Comparison of ENCODE assay signal across 23 cellular contexts in genomic region chr1:203283597-203283996, GRCh38. TPM values are rescaled to one million over a fixed set of nuclear protein-coding genes. Genes with fewer than 3 reads are reported as not detected.
DNase-seq lines count a peak whose midpoint lies in the region; ATAC-seq and TF ChIP-seq lines count a peak whose summit lies in the region.
"Had no signal": no experiment of that assay in that cellular context is flagged by ENCODE, and none has a peak within 500 bp of the region (broad histone marks: within the 10 kb centered on the region; RNA-seq: fewer than 3 reads in every experiment).

No MANE protein-coding gene starts in this region.

- H2AFZ ChIP-seq in Karpas-422 (ENCODE audit: low read length) = no peak overlapping the region
- H2AFZ ChIP-seq in GM23338 = no peak overlapping the region

- peaks cover 82% of the 10 kb centered on the region for H3K4me1 ChIP-seq in Karpas-422 (ENCODE audit: low read length)
- H3K4me1 ChIP-seq in mucosa of stomach (ENCODE audit: control insufficient read depth, insufficient read depth, low read length) = peaks cover 60% of the 10 kb centered on the region
- peaks cover 22% of the 10 kb centered on the region for H3K4me1 ChIP-seq in GM23338 (ENCODE audit: insufficient read depth)

- no peaks in the 10 kb centered on the region for H3K36me3 Mint-ChIP-seq in stimulated activated memory B cell treated with anti-CD40 and anti-IgM and Interleukin-4, amounts not matched to agents 10 μg/mL and 1 μg/mL and 100 μg/mL, for 72 hours
- no peaks in the 10 kb centered on the region for H3K36me3 Mint-ChIP-seq in GM23338 (ENCODE audit: low read depth)
- H3K36me3 Mint-ChIP-seq: type B pancreatic cell had no signal

- H3K36me3 ChIP-seq in Karpas-422 (ENCODE audit: insufficient read depth, low read length) = no peaks in the 10 kb centered on the region
- H3K36me3 ChIP-seq in WERI-Rb-1 = no peaks in the 10 kb centered on the region
- no peaks in the 10 kb centered on the region for H3K36me3 ChIP-seq in mucosa of stomach (ENCODE audit: control insufficient read depth, insufficient read depth, low read length)
- no peaks in the 10 kb centered on the region for H3K36me3 ChIP-seq in GM23338 (ENCODE audit: insufficient read depth)
- H3K36me3 ChIP-seq: heart left ventricle had no signal

- no peaks in the 10 kb centered on the region for H4K20me1 ChIP-seq in Karpas-422 (ENCODE audit: insufficient read depth, low read depth, low read length)
- H4K20me1 ChIP-seq in GM23338 (replicated peaks; ENCODE audit: insufficient read depth) = no peaks in the 10 kb centered on the region

- H3K4me2 ChIP-seq in Karpas-422 (ENCODE audit: low read depth, low read length, poor library complexity, severe bottlenecking) (peak overlapping the region; percentile 65), GM23338 (no peak overlapping the region)

- TF ChIP-seq CTCF in WERI-Rb-1 (IDR thresholded peaks at IDR 0.05; ENCODE audit: low read depth, low read length) (no peak), GM23338 (conservative IDR thresholded peaks at IDR 0.05; ENCODE audit: low read depth in 2 of 2) (no peak)

- H3K27me3 Mint-ChIP-seq in stimulated activated memory B cell treated with anti-CD40 and anti-IgM and Interleukin-4, amounts not matched to agents 10 μg/mL and 1 μg/mL and 100 μg/mL, for 72 hours = no peaks in the 10 kb centered on the region
- H3K27me3 Mint-ChIP-seq in GM23338 (ENCODE audit: insufficient read depth, low read depth, poor library complexity) = peaks cover 17% of the 10 kb centered on the region
- H3K27me3 Mint-ChIP-seq: activated T-cell treated with anti-CD3 and anti-CD28 coated beads, Interleukin-2, amount 50 U/mL, for 24 hours; effector memory CD8-positive, alpha-beta T cell; type B pancreatic cell had no signal

- H3K27me3 ChIP-seq in Karpas-422 (ENCODE audit: low read length) (no peaks in the 10 kb centered on the region), WERI-Rb-1 (ENCODE audit: insufficient read depth, low read depth, severe bottlenecking) (no peaks in the 10 kb centered on the region), mucosa of stomach (ENCODE audit: control insufficient read depth, insufficient read depth, low read length) (no peaks in the 10 kb centered on the region), GM23338 (ENCODE audit: insufficient read depth) (peaks cover 15% of the 10 kb centered on the region)
- H3K27me3 ChIP-seq: heart left ventricle had no signal

- no peak for DNase-seq in Karpas-422
- DNase-seq in WERI-Rb-1 = peak; percentile 10
- no peak for DNase-seq in SHP77 treated with DMSO at 0.1 percent for 48 hours (lab: John Stamatoyannopoulos, UW)
- no peak for DNase-seq in GM23338 (ENCODE audit: low spot score)
- DNase-seq: activated CD4-positive, alpha-beta T cell treated with anti-CD3 and anti-CD28 coated beads for 4 hours; activated gamma-delta T cell; activated T-cell treated with anti-CD3 and anti-CD28 coated beads, Interleukin-2, amount 50 U/mL, for 24 hours; effector memory CD8-positive, alpha-beta T cell; erythroblast; KG1; NCI-H1417 treated with DMSO at 0.1 percent for 48 hours; NCI-H446; NCI-H774 had no signal

- H3K79me2 ChIP-seq in Karpas-422 (ENCODE audit: low read length) (no peaks in the 10 kb centered on the region), GM23338 (replicated peaks; ENCODE audit: insufficient read depth) (no peaks in the 10 kb centered on the region)

- no peaks in the 10 kb centered on the region for H3K9me2 ChIP-seq in Karpas-422 (replicated peaks; ENCODE audit: insufficient read depth, low read length)
- no peaks in the 10 kb centered on the region for H3K9me2 ChIP-seq in GM23338 (ENCODE audit: insufficient read depth)

- no peaks in the 10 kb centered on the region for H3K9me3 ChIP-seq in Karpas-422 (ENCODE audit: low read length)
- no peaks in the 10 kb centered on the region for H3K9me3 ChIP-seq in WERI-Rb-1 (ENCODE audit: severe bottlenecking)
- no peaks in the 10 kb centered on the region for H3K9me3 ChIP-seq in mucosa of stomach (ENCODE audit: control insufficient read depth, low read length)
- H3K9me3 ChIP-seq: heart left ventricle had no signal

- H3F3A ChIP-seq in GM23338 (replicated peaks; ENCODE audit: low read depth) = no peaks in the 10 kb centered on the region

- peaks cover 78% of the 10 kb centered on the region for H3K4me1 Mint-ChIP-seq in stimulated activated memory B cell treated with anti-CD40 and anti-IgM and Interleukin-4, amounts not matched to agents 10 μg/mL and 1 μg/mL and 100 μg/mL, for 72 hours
- H3K4me1 Mint-ChIP-seq in GM23338 = peaks cover 34% of the 10 kb centered on the region

- peak overlapping the region; percentile 100 for H3K27ac ChIP-seq in Karpas-422 (ENCODE audit: low read length)
- H3K27ac ChIP-seq in WERI-Rb-1 = peak overlapping the region; percentile 84
- no peak overlapping the region for H3K27ac ChIP-seq in GM23338 (ENCODE audit: low read depth)

- H3K4me3 Mint-ChIP-seq in stimulated activated memory B cell treated with anti-CD40 and anti-IgM and Interleukin-4, amounts not matched to agents 10 μg/mL and 1 μg/mL and 100 μg/mL, for 72 hours = no peak overlapping the region
- no peak overlapping the region for H3K4me3 Mint-ChIP-seq in GM23338
- H3K4me3 Mint-ChIP-seq: activated T-cell treated with anti-CD3 and anti-CD28 coated beads, Interleukin-2, amount 50 U/mL, for 24 hours; effector memory CD8-positive, alpha-beta T cell had no signal

- H3K9ac ChIP-seq in Karpas-422 (ENCODE audit: low read length) = peak overlapping the region; percentile 69; the same call in 1 of the 2 replicates
- H3K9ac ChIP-seq in mucosa of stomach (ENCODE audit: low read length) = peak overlapping the region; percentile 11

- ATAC-seq in stimulated activated memory B cell treated with anti-CD40 and anti-IgM and Interleukin-4, amounts not matched to agents 10 μg/mL and 1 μg/mL and 100 μg/mL, for 72 hours = no peak
- ATAC-seq in HG02610 (IDR thresholded peaks at IDR 0.05; ENCODE audit: unreplicated experiment) (no peak), GM23338 (no peak)
- ATAC-seq: effector memory CD8-positive, alpha-beta T cell; HCT116; heart left ventricle; SK-N-SH treated with all-trans-retinoic acid at 6 μM for 48 hours had no signal

- H3K4me3 ChIP-seq in Karpas-422 (ENCODE audit: low read length) (peak overlapping the region; percentile 42; the same call in 1 of the 2 replicates), WERI-Rb-1 (ENCODE audit: low read depth, low read length) (no peak overlapping the region), mucosa of stomach (ENCODE audit: low read length) (no peak overlapping the region), GM23338 (no peak overlapping the region)
- H3K4me3 ChIP-seq: heart left ventricle, skin epidermis had no signal

- H3K9me3 Mint-ChIP-seq in stimulated activated memory B cell treated with anti-CD40 and anti-IgM and Interleukin-4, amounts not matched to agents 10 μg/mL and 1 μg/mL and 100 μg/mL, for 72 hours = peaks cover 4% of the 10 kb centered on the region
- H3K9me3 Mint-ChIP-seq in GM23338 = no peaks in the 10 kb centered on the region
- H3K9me3 Mint-ChIP-seq: activated T-cell treated with anti-CD3 and anti-CD28 coated beads, Interleukin-2, amount 50 U/mL, for 24 hours; effector memory CD8-positive, alpha-beta T cell; type B pancreatic cell had no signal

- peak overlapping the region; percentile 88 for H3K27ac Mint-ChIP-seq in stimulated activated memory B cell treated with anti-CD40 and anti-IgM and Interleukin-4, amounts not matched to agents 10 μg/mL and 1 μg/mL and 100 μg/mL, for 72 hours
- H3K27ac Mint-ChIP-seq in GM23338 = no peak overlapping the region

TF ChIP-seq in GM23338, 12 proteins besides CTCF, POLR2A, EP300 and RAD21 (continues in another document):
- TF ChIP-seq NANOG (IDR thresholded peaks at IDR 0.05; ENCODE audit: borderline replicate concordance) (no peak), STAT1 (IDR thresholded peaks at IDR 0.05; ENCODE audit: unreplicated experiment) (no peak), JUNB (IDR thresholded peaks at IDR 0.05; ENCODE audit: unreplicated experiment) (no peak), CREB1 (CRISPR knock-in tag; IDR thresholded peaks at IDR 0.05; ENCODE audit: low read depth) (no peak), ZNF331 (CRISPR knock-in tag; IDR thresholded peaks at IDR 0.05; ENCODE audit: low read depth) (no peak), REST (IDR thresholded peaks at IDR 0.05; ENCODE audit: unreplicated experiment) (no peak), POLR2AphosphoS5 (IDR thresholded peaks at IDR 0.05; ENCODE audit: low read depth) (no peak)

RNA-seq across cellular contexts. Expression of gene BTG2, which starts 21.7 kb away (rescaled TPM):
- 245 and 258 TPM in 2 replicates for total RNA-seq in Karpas-422 (2014; rRNA removed; shearing (Covaris generic); ENCODE audit: low replicate concordance)
- total RNA-seq in GM23338 (2014; rRNA removed; shearing (Covaris generic)) = 7.8 and 9.1 TPM in 2 replicates
- 5.7 and 6.3 TPM in 2 replicates for polyA plus RNA-seq in GM23338 (2016; fragmentation: Nextera tagmentation; extraction: Ambion mirVana)

RNA-seq across cellular contexts. Expression of gene CHIT1, which starts 54.1 kb away (rescaled TPM):
- 0.89 and 15.2 TPM in 2 replicates for total RNA-seq in Karpas-422 (2014; rRNA removed; shearing (Covaris generic); ENCODE audit: low replicate concordance)
- 0.07 TPM in 1 of 2 replicates, not detected in the other for total RNA-seq in GM23338 (2014; rRNA removed; shearing (Covaris generic))
- 0.47 and 0.85 TPM in 2 replicates for polyA plus RNA-seq in GM23338 (2016; fragmentation: Nextera tagmentation; extraction: Ambion mirVana)
- total RNA-seq: Daoy, HT1080 had no signal
- polyA plus RNA-seq: heart left ventricle had no signal

Comparison
In these comparisons a context has a peak if more than half of its experiments do, and no peak if none do; other contexts are left out.
1. RNA of gene BTG2, which starts 21.7 kb away (total RNA-seq): 245 to 258 TPM in Karpas-422; 7.8 to 9.1 TPM in GM23338; every median in the first group is over 10 times any median in the second.